In the genomic region with DNA sequence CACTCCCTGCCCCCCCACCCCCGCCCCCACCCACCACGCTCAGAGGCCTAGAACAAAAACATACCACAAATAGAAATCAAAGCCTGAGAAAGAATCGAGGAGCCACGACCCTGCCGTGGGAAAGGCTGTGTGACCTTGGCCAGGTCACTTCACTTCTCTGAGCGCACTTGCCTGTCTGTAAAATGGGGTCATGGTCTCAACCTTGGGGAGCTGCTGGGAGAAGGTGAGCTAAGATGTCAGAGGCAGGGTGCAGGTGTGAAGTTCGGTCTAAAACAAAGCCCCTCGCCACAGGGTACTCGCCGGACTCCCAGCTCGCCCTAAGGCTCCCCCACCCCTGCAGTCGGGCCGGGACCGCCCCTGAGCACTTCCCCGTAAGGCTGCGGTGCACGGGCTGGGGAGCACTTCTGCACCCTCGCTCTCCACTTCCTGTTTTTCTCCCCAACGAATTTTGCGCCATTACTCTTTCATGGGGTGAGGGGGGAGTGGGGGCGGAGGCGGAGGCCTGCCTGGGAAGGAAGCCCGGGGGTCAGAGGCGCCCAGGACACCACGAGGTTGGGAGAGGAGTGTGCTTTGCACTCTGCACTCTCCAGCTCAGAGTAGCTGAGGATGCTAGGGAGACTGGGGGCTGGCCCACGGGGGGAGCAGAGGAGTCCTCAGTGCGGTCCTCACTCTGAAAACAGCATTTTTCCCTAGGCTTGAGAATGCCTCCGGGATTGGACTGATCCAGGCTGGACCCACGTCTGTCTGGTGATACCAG, we compare ENCODE assay signal across 1 cellular context.
TF ChIP-seq lines count a peak whose summit lies in the region.

No MANE protein-coding gene starts in this region.

TF ChIP-seq in HepG2, 621 proteins besides CTCF, POLR2A, EP300 and RAD21:
- TF ChIP-seq, protein P1, sequence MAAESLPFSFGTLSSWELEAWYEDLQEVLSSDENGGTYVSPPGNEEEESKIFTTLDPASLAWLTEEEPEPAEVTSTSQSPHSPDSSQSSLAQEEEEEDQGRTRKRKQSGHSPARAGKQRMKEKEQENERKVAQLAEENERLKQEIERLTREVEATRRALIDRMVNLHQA (CRISPR knock-in tag; IDR thresholded peaks at IDR 0.05), result no peak
- TF ChIP-seq ZNF780A (CRISPR knock-in tag; IDR thresholded peaks at IDR 0.05) (no peak), KDM1A (CRISPR knock-in tag; IDR thresholded peaks at IDR 0.05) (peak; percentile 66; the same call in 1 of the 2 replicates), ZNF546 (CRISPR knock-in tag; conservative IDR thresholded peaks at IDR 0.05) (no peak), ZMYM3 (CRISPR knock-in tag; IDR thresholded peaks at IDR 0.05) (peak; percentile 93), ZNF629 (CRISPR knock-in tag; conservative IDR thresholded peaks at IDR 0.05) (peak; percentile 96), ZNF768 (CRISPR knock-in tag; IDR thresholded peaks at IDR 0.05) (peak; percentile 97), ZNF263 (CRISPR knock-in tag; IDR thresholded peaks at IDR 0.05) (peak; percentile 83), MAFK (conservative IDR thresholded peaks at IDR 0.05 in 1 of 2, IDR thresholded peaks at IDR 0.05 in 1 of 2; ENCODE audit: low read length in 2 of 2) (no peak), RCOR2 (CRISPR knock-in tag; IDR thresholded peaks at IDR 0.05) (peak; percentile 18; the same call in 1 of the 2 replicates)
- TF ChIP-seq, protein P2, sequence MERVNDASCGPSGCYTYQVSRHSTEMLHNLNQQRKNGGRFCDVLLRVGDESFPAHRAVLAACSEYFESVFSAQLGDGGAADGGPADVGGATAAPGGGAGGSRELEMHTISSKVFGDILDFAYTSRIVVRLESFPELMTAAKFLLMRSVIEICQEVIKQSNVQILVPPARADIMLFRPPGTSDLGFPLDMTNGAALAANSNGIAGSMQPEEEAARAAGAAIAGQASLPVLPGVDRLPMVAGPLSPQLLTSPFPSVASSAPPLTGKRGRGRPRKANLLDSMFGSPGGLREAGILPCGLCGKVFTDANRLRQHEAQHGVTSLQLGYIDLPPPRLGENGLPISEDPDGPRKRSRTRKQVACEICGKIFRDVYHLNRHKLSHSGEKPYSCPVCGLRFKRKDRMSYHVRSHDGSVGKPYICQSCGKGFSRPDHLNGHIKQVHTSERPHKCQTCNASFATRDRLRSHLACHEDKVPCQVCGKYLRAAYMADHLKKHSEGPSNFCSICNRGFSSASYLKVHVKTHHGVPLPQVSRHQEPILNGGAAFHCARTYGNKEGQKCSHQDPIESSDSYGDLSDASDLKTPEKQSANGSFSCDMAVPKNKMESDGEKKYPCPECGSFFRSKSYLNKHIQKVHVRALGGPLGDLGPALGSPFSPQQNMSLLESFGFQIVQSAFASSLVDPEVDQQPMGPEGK (CRISPR knock-in tag; IDR thresholded peaks at IDR 0.05), result 0 out of 2 replicates have a peak, but pooled peaks have one; percentile 16
- TF ChIP-seq, protein P3, sequence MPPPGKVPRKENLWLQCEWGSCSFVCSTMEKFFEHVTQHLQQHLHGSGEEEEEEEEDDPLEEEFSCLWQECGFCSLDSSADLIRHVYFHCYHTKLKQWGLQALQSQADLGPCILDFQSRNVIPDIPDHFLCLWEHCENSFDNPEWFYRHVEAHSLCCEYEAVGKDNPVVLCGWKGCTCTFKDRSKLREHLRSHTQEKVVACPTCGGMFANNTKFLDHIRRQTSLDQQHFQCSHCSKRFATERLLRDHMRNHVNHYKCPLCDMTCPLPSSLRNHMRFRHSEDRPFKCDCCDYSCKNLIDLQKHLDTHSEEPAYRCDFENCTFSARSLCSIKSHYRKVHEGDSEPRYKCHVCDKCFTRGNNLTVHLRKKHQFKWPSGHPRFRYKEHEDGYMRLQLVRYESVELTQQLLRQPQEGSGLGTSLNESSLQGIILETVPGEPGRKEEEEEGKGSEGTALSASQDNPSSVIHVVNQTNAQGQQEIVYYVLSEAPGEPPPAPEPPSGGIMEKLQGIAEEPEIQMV (CRISPR knock-in tag; IDR thresholded peaks at IDR 0.05; ENCODE audit: low read depth), result peak; percentile 71; the same call in 1 of the 2 replicates
